25 cellular contexts compared by ENCODE assay signal in the genomic region with DNA sequence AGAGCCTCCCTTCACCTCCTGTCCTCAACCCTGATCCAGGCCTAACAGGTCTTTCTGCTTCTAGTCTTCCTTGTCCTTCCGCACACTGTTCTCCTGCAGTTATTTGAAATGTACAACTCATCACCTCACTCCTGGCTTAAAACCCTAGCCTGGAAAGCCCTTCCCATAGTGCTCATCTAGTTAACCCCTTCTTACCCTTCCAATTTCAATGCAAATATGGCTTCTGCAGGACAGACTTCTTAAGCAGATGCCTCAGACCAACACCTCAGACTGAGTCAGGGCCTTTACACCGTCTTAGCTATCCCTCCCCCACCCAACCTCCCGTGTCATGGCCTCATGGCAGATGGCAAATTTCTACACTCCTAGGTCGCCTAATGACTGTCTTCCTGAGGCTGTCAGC.
A peak's percentile ranks its signal among the peaks of the same experiment; 100 is the strongest.
DNase-seq lines count a peak whose midpoint lies in the region; ATAC-seq lines count a peak whose summit lies in the region.
"Had no signal": no experiment of that assay in that cellular context is flagged by ENCODE, and none has a peak within 500 bp of the region (broad histone marks: within the 10 kb centered on the region; RNA-seq: fewer than 3 reads in every experiment).

No MANE protein-coding gene starts in this region.

- H3K4me1 Mint-ChIP-seq in activated CD4-positive, alpha-beta T cell treated with anti-CD3 and anti-CD28 coated beads, Interleukin-2, amount 10 ng/mL, durations not matched to agents 24 days and 14 days, result peaks cover 12% of the 10 kb centered on the region
- peaks cover 0 to 29% (median under 1%) of the 10 kb centered on the region in 4 donors for H3K4me1 Mint-ChIP-seq in CD4-positive, CD25-positive, alpha-beta regulatory T cell

- H3K36me3 Mint-ChIP-seq in activated CD4-positive, alpha-beta T cell treated with anti-CD3 and anti-CD28 coated beads, Interleukin-2, amount 10 ng/mL, durations not matched to agents 24 days and 14 days (ENCODE audit: low read depth), result peaks cover 5% of the 10 kb centered on the region
- H3K36me3 Mint-ChIP-seq in CD4-positive, CD25-positive, alpha-beta regulatory T cell, result peaks cover 4% of the 10 kb centered on the region

- peaks cover 15% of the 10 kb centered on the region for H3K4me1 ChIP-seq in CD4-positive, CD25-positive, alpha-beta regulatory T cell (ENCODE audit: control insufficient read depth, insufficient read depth, low read length, poor library complexity, severe bottlenecking)
- H3K4me1 ChIP-seq: A549, right lobe of liver had no signal

- peaks cover 5 to 6% of the 10 kb centered on the region in 2 experiments for H3K9me3 ChIP-seq in CD4-positive, CD25-positive, alpha-beta regulatory T cell (ENCODE audit: control insufficient read depth in 2 of 2, low read length in 2 of 2)
- H3K9me3 ChIP-seq: right lobe of liver had no signal

- peak overlapping the region; percentile 15 for H3K27ac Mint-ChIP-seq in activated CD4-positive, alpha-beta T cell treated with anti-CD3 and anti-CD28 coated beads, Interleukin-2, amount 10 ng/mL, durations not matched to agents 24 days and 14 days
- H3K27ac Mint-ChIP-seq in CD4-positive, CD25-positive, alpha-beta regulatory T cell, result peak overlapping the region in 2 of 3 donors; percentile 13 to 80
- H3K27ac Mint-ChIP-seq: CD8-positive, alpha-beta memory T cell; endodermal cell had no signal

- no peaks in the 10 kb centered on the region for H3K36me3 ChIP-seq in CD4-positive, CD25-positive, alpha-beta regulatory T cell (ENCODE audit: control insufficient read depth, insufficient read depth, low read length)
- H3K36me3 ChIP-seq: right lobe of liver, upper lobe of left lung had no signal

- H3K9me3 Mint-ChIP-seq in activated CD4-positive, alpha-beta T cell treated with anti-CD3 and anti-CD28 coated beads, Interleukin-2, amount 10 ng/mL, durations not matched to agents 24 days and 14 days, result peaks cover 5% of the 10 kb centered on the region
- peaks cover 0 to 12% (median 4%) of the 10 kb centered on the region in 7 donors for H3K9me3 Mint-ChIP-seq in CD4-positive, CD25-positive, alpha-beta regulatory T cell

- no peak for ATAC-seq in CD4-positive, CD25-positive, alpha-beta regulatory T cell (ENCODE audit: low read depth in 2 of 2)
- ATAC-seq in esophagus mucosa, result peak; percentile 82
- no peak for ATAC-seq in GM18498 (IDR thresholded peaks at IDR 0.05; ENCODE audit: unreplicated experiment)
- no peak for ATAC-seq in HG03469 (IDR thresholded peaks at IDR 0.05; ENCODE audit: unreplicated experiment)
- ATAC-seq: A549, K562, right lobe of liver had no signal

- no peak overlapping the region for H3K27ac ChIP-seq in CD4-positive, CD25-positive, alpha-beta regulatory T cell (ENCODE audit: insufficient read depth, low read length, poor library complexity, severe bottlenecking)
- H3K27ac ChIP-seq: A549, right lobe of liver, upper lobe of left lung had no signal

- no peak overlapping the region for H3K4me3 ChIP-seq in CD4-positive, CD25-positive, alpha-beta regulatory T cell (ENCODE audit: low read depth, low read length)
- H3K4me3 ChIP-seq: A549, K562, right lobe of liver, upper lobe of left lung had no signal

- H3K27me3 Mint-ChIP-seq in activated CD4-positive, alpha-beta T cell treated with anti-CD3 and anti-CD28 coated beads, Interleukin-2, amount 10 ng/mL, durations not matched to agents 24 days and 14 days, result no peaks in the 10 kb centered on the region
- H3K27me3 Mint-ChIP-seq in CD4-positive, CD25-positive, alpha-beta regulatory T cell, result no peaks in the 10 kb centered on the region

- no peaks in the 10 kb centered on the region for H3K27me3 ChIP-seq in CD4-positive, CD25-positive, alpha-beta regulatory T cell (ENCODE audit: control insufficient read depth, insufficient read depth, low read length)
- H3K27me3 ChIP-seq: right lobe of liver, upper lobe of left lung had no signal

- no peak overlapping the region for H3K4me3 Mint-ChIP-seq in activated CD4-positive, alpha-beta T cell treated with anti-CD3 and anti-CD28 coated beads, Interleukin-2, amount 10 ng/mL, durations not matched to agents 24 days and 14 days
- H3K4me3 Mint-ChIP-seq in CD4-positive, CD25-positive, alpha-beta regulatory T cell, result no peak overlapping the region
- H3K4me3 Mint-ChIP-seq: endodermal cell, neural crest cell had no signal

- no peak for DNase-seq in activated CD4-positive, alpha-beta T cell treated with anti-CD3 and anti-CD28 coated beads, Interleukin-2, amount 10 ng/mL, durations not matched to agents 24 days and 14 days
- no peak for DNase-seq in activated CD4-positive, alpha-beta T cell treated with anti-CD3 and anti-CD28 coated beads for 1 hour
- peak in 1 of 3 donors; percentile 10 for DNase-seq in CD4-positive, CD25-positive, alpha-beta regulatory T cell
- DNase-seq in NCI-H524 (lab: John Stamatoyannopoulos, UW) (peak; percentile 13 to 56), NCI-H1694 (lab: John Stamatoyannopoulos, UW) (no peak)
- DNase-seq: activated gamma-delta T cell treated with Interleukin-2 at 50 U/mL for 16 hours; anterior cingulate cortex; CD8-positive, alpha-beta memory T cell; cortex of kidney; DMS53; endodermal cell; GF-D8; kidney glomerular epithelial cell; NCI-H1417 treated with DMSO at 0.1 percent for 48 hours; NCI-H510A; posterior cingulate gyrus; right lobe of liver; substantia nigra; upper lobe of left lung had no signal

- intact Hi-C loops in activated CD4-positive, alpha-beta T cell treated with anti-CD3 and anti-CD28 coated beads, Interleukin-2, amount 10 ng/mL, durations not matched to agents 24 days and 14 days (cut with micrococcal nuclease), result no loop called here

Comparison
In these comparisons a context has a peak if more than half of its experiments do, and no peak if none do; other contexts are left out.
1. DNase-seq: peak in NCI-H524 (2 of 2); none in activated CD4-positive, alpha-beta T cell treated with anti-CD3 and anti-CD28 coated beads, Interleukin-2, amount 10 ng/mL, durations not matched to agents 24 days and 14 days (single experiment), activated CD4-positive, alpha-beta T cell treated with anti-CD3 and anti-CD28 coated beads for 1 hour (single experiment) and NCI-H1694 (single experiment).